In genomic region chr2:174259981-174260380, GRCh38 we compare ENCODE assay signal across 10 cellular contexts. TPM values are rescaled to one million over a fixed set of nuclear protein-coding genes. Genes with fewer than 3 reads are reported as not detected.
DNase-seq lines count a peak whose midpoint lies in the region; ATAC-seq and TF ChIP-seq lines count a peak whose summit lies in the region.
"Had no signal": no experiment of that assay in that cellular context is flagged by ENCODE, and none has a peak within 500 bp of the region (broad histone marks: within the 10 kb centered on the region; RNA-seq: fewer than 3 reads in every experiment).

No MANE protein-coding gene starts in this region.

- H3K36me3 ChIP-seq in A673 (ENCODE audit: insufficient read depth, low read length, poor library complexity, severe bottlenecking) = no peaks in the 10 kb centered on the region
- no peaks in the 10 kb centered on the region for H3K36me3 ChIP-seq in GM23338 (ENCODE audit: insufficient read depth)
- H3K36me3 ChIP-seq in PC-3 (ENCODE audit: low read depth, low read length) = no peaks in the 10 kb centered on the region
- H3K36me3 ChIP-seq: neutrophil had no signal

- H2AFZ ChIP-seq in GM23338 (0 out of 2 replicates have a peak overlapping the region, but pooled peaks have one; percentile 29), PC-3 (ENCODE audit: low read length) (no peak overlapping the region)

- BruUV-seq in A673 (replicated peaks; lab: Mats Ljungman, UMichigan) (no TSS peak), PC-3 (replicated peaks; lab: Mats Ljungman, UMichigan) (no TSS peak)

- POLR2A ChIA-PET in A673 (lab: Charles Lee; ENCODE audit: low non-redundant PET) = no interaction called here
- POLR2A ChIA-PET in PC-3 (lab: Charles Lee; ENCODE audit: unreplicated experiment) = no interaction called here

- H3F3A ChIP-seq in GM23338 (replicated peaks; ENCODE audit: low read depth) (no peaks in the 10 kb centered on the region), PC-3 (ENCODE audit: low read length, unreplicated experiment) (no peaks in the 10 kb centered on the region)

- no peaks in the 10 kb centered on the region for H4K20me1 ChIP-seq in GM23338 (replicated peaks; ENCODE audit: insufficient read depth)
- H4K20me1 ChIP-seq in PC-3 (ENCODE audit: low read length) = no peaks in the 10 kb centered on the region

- intact Hi-C loops in A673 (cut with micrococcal nuclease; ENCODE audit: unreplicated experiment) = no loop called here
- intact Hi-C loops in PC-3 (cut with micrococcal nuclease) = loop anchor here (5.0 kb wide), 1 partner anchor 72 kb away; the partner anchor contains the start of gene SP9

- DNase-seq in A673 (ENCODE audit: low spot score) (peak; percentile 85), GM23338 (ENCODE audit: low spot score) (no peak), PC-3 (peak; percentile 53), fibroblast of the aortic adventitia (ENCODE audit: low read depth) (peak; percentile 88), NCI-H2081 (lab: John Stamatoyannopoulos, UW) (no peak), kidney glomerular epithelial cell (lab: John Stamatoyannopoulos, UW) (no peak), NCI-H82 (lab: John Stamatoyannopoulos, UW) (no peak), activated T-cell treated with anti-CD3 and anti-CD28 coated beads for 4 hours (no peak)

- H3K9me2 ChIP-seq in GM23338 (ENCODE audit: insufficient read depth) = peaks cover 4% of the 10 kb centered on the region; the same call in 1 of the 2 replicates
- no peaks in the 10 kb centered on the region; the same call in 1 of the 2 replicates for H3K9me2 ChIP-seq in PC-3 (replicated peaks; ENCODE audit: low read length)

- H3K79me2 ChIP-seq in GM23338 (replicated peaks; ENCODE audit: insufficient read depth) = no peaks in the 10 kb centered on the region
- no peaks in the 10 kb centered on the region for H3K79me2 ChIP-seq in PC-3 (ENCODE audit: low read length)

- peaks cover 3% of the 10 kb centered on the region for H3K4me1 ChIP-seq in A673 (ENCODE audit: insufficient read depth, low read length, poor library complexity, severe bottlenecking)
- no peaks in the 10 kb centered on the region for H3K4me1 ChIP-seq in GM23338 (ENCODE audit: insufficient read depth)
- peaks cover 11% of the 10 kb centered on the region for H3K4me1 ChIP-seq in PC-3 (ENCODE audit: insufficient read depth, low read length)

- no peak overlapping the region for H3K4me3 Mint-ChIP-seq in GM23338
- H3K4me3 Mint-ChIP-seq: activated T-helper 1 cell treated with anti-CD3 and anti-CD28 coated beads, Interleukin-12 subunit alpha, Interleukin-12 subunit beta, Interleukin-2, Interleukin-4 antibody, amounts not matched to agents 30 ng/mL and 10 ng/mL and 1 ng/mL, durations not matched to agents 14 hours and 24 hours and 36 hours had no signal

- no peak overlapping the region for H3K27ac ChIP-seq in A673 (ENCODE audit: low read depth, low read length, poor library complexity, severe bottlenecking)
- H3K27ac ChIP-seq in GM23338 (ENCODE audit: low read depth) = no peak overlapping the region
- H3K27ac ChIP-seq in PC-3 (ENCODE audit: low read length) = no peak overlapping the region
- H3K27ac ChIP-seq: neutrophil had no signal

- H3K4me1 Mint-ChIP-seq in GM23338 = no peaks in the 10 kb centered on the region

- H3K4me2 ChIP-seq in GM23338 = no peak overlapping the region
- H3K4me2 ChIP-seq in PC-3 (ENCODE audit: low read length) = no peak overlapping the region

- TF ChIP-seq CTCF in A673 (conservative IDR thresholded peaks at IDR 0.05; ENCODE audit: low read depth, low read length) (no peak), GM23338 (conservative IDR thresholded peaks at IDR 0.05; ENCODE audit: low read depth in 2 of 2) (no peak), PC-3 (conservative IDR thresholded peaks at IDR 0.05; ENCODE audit: low read depth, low read length) (no peak), fibroblast of the aortic adventitia (IDR thresholded peaks at IDR 0.05; ENCODE audit: insufficient read depth, low read length) (no peak)

- no peak overlapping the region for H3K27ac Mint-ChIP-seq in GM23338
- H3K27ac Mint-ChIP-seq: activated T-helper 1 cell treated with anti-CD3 and anti-CD28 coated beads, Interleukin-12 subunit alpha, Interleukin-12 subunit beta, Interleukin-2, Interleukin-4 antibody, amounts not matched to agents 30 ng/mL and 10 ng/mL and 1 ng/mL, durations not matched to agents 14 hours and 24 hours and 36 hours had no signal

- H3K27me3 Mint-ChIP-seq in GM23338 (ENCODE audit: insufficient read depth, low read depth, poor library complexity) = no peaks in the 10 kb centered on the region

- H3K36me3 Mint-ChIP-seq in GM23338 (ENCODE audit: low read depth) = no peaks in the 10 kb centered on the region

- H3K4me3 ChIP-seq in A673 (ENCODE audit: low read depth, low read length, poor library complexity, severe bottlenecking) (no peak overlapping the region), GM23338 (no peak overlapping the region), PC-3 (ENCODE audit: low read length) (no peak overlapping the region), fibroblast of the aortic adventitia (ENCODE audit: low read depth, low read length) (no peak overlapping the region)

- no peaks in the 10 kb centered on the region for H3K9me3 Mint-ChIP-seq in GM23338
- H3K9me3 Mint-ChIP-seq: activated T-helper 1 cell treated with anti-CD3 and anti-CD28 coated beads, Interleukin-12 subunit alpha, Interleukin-12 subunit beta, Interleukin-2, Interleukin-4 antibody, amounts not matched to agents 30 ng/mL and 10 ng/mL and 1 ng/mL, durations not matched to agents 14 hours and 24 hours and 36 hours had no signal

- no peaks in the 10 kb centered on the region for H3K9me3 ChIP-seq in A673 (ENCODE audit: low read depth, low read length, poor library complexity, severe bottlenecking)
- H3K9me3 ChIP-seq in PC-3 (ENCODE audit: low read length) = no peaks in the 10 kb centered on the region
- H3K9me3 ChIP-seq: neutrophil had no signal

- H3K27me3 ChIP-seq in A673 (replicated peaks; ENCODE audit: insufficient read depth, low read depth, low read length, poor library complexity) (no peaks in the 10 kb centered on the region), GM23338 (ENCODE audit: insufficient read depth) (no peaks in the 10 kb centered on the region), PC-3 (ENCODE audit: low read length) (no peaks in the 10 kb centered on the region)

- no peak overlapping the region for H3K9ac ChIP-seq in PC-3 (ENCODE audit: low read length)

- ATAC-seq in GM23338 (no peak), PC-3 (no peak)

- CTCF ChIA-PET in A673 (lab: Charles Lee) (no interaction called here), PC-3 (lab: Charles Lee) (no interaction called here)

TF ChIP-seq in GM23338, 12 proteins besides CTCF, POLR2A, EP300 and RAD21:
- TF ChIP-seq EZH2 (IDR thresholded peaks at IDR 0.05; ENCODE audit: low read depth, unreplicated experiment) (no peak), ZNF114 (CRISPR knock-in tag; IDR thresholded peaks at IDR 0.05) (no peak), POLR2AphosphoS5 (IDR thresholded peaks at IDR 0.05; ENCODE audit: low read depth) (no peak), NANOG (IDR thresholded peaks at IDR 0.05; ENCODE audit: borderline replicate concordance) (no peak), CREB1 (CRISPR knock-in tag; IDR thresholded peaks at IDR 0.05; ENCODE audit: low read depth) (no peak)

RNA-seq across cellular contexts. Expression of gene OLA1, which starts 11.6 kb away (rescaled TPM):
- total RNA-seq in A673 (2021) = 174 and 176 TPM in 2 replicates
- 104 and 114 TPM in 2 replicates for total RNA-seq in GM23338 (2014; rRNA removed; shearing (Covaris generic))
- polyA plus RNA-seq in GM23338 (2016; fragmentation: Nextera tagmentation; extraction: Ambion mirVana) = 190 and 242 TPM in 2 replicates
- 154 and 182 TPM in 2 replicates for total RNA-seq in PC-3 (2014; rRNA removed)
- total RNA-seq in fibroblast of the aortic adventitia (ENCODE audit: low replicate concordance) = 31.9 and 89.7 TPM in 2 replicates

Comparison
In these comparisons a context has a peak if more than half of its experiments do, and no peak if none do; other contexts are left out.
1. DNase-seq: peak in A673 (single experiment), PC-3 (single experiment) and fibroblast of the aortic adventitia (single experiment); none in GM23338 (single experiment), NCI-H2081 (0 of 2), kidney glomerular epithelial cell (single experiment), NCI-H82 (single experiment) and activated T-cell treated with anti-CD3 and anti-CD28 coated beads for 4 hours (single experiment).